24 cellular contexts compared by ENCODE assay signal in genomic region chr2:130840506-130840905, GRCh38. TPM values are rescaled to one million over a fixed set of nuclear protein-coding genes. Genes with fewer than 3 reads are reported as not detected.
DNase-seq lines count a peak whose midpoint lies in the region; ATAC-seq and TF ChIP-seq lines count a peak whose summit lies in the region.
"Had no signal": no experiment of that assay in that cellular context is flagged by ENCODE, and none has a peak within 500 bp of the region (broad histone marks: within the 10 kb centered on the region; RNA-seq: fewer than 3 reads in every experiment).

No MANE protein-coding gene starts in this region.

- DNase-seq in left ventricle myocardium superior (peak; percentile 2), heart right ventricle (no peak), NT2/D1 (ENCODE audit: low read depth, low spot score) (no peak), chondrocyte (ENCODE audit: low spot score) (peak; percentile 38), spleen (peak; percentile 71), sciatic nerve (ENCODE audit: low spot score) (no peak)
- no peak for DNase-seq in activated CD4-positive, alpha-beta T cell treated with anti-CD3 and anti-CD28 coated beads for 48 hours
- DNase-seq: 8988T; ACHN; AML-193; BE2C; CD4-positive, alpha-beta T cell; DMS 273 treated with DMSO at 0.1 percent for 48 hours; DMS79; EL; GDM1; H9 had no signal

- H3K27me3 ChIP-seq in heart right ventricle, result peaks cover 11 to 88% (median 55%) of the 10 kb centered on the region in 7 donors
- H3K27me3 ChIP-seq in NT2/D1 (ENCODE audit: insufficient read depth, insufficient read length), result peaks cover 33% of the 10 kb centered on the region
- peaks cover 4 to 60% (median 26%) of the 10 kb centered on the region in 7 donors for H3K27me3 ChIP-seq in spleen (replicated peaks in 1 of 7)

- no peaks in the 10 kb centered on the region for H3K9me3 Mint-ChIP-seq in chondrocyte (ENCODE audit: low read depth)
- H3K9me3 Mint-ChIP-seq: CD14-positive monocyte; CD4-positive, alpha-beta T cell; CD8-positive, alpha-beta memory T cell; GM23338; H9 had no signal

- H3K9ac ChIP-seq in NT2/D1 (ENCODE audit: insufficient read length, low read depth), result peak overlapping the region; percentile 25
- H3K9ac ChIP-seq: BLaER1 treated with 17β-estradiol and CSF1 and Interleukin-3, amounts not matched to agents 10 nM and 100 nM had no signal

- ATAC-seq in left ventricle myocardium superior (no peak), heart right ventricle (no peak), sciatic nerve (no peak)
- ATAC-seq: A549, GM12878, GM23338, HCT116 had no signal

- H3K27ac ChIP-seq in heart right ventricle (no peak overlapping the region), spleen (no peak overlapping the region)
- H3K27ac ChIP-seq: A549; BLaER1 treated with 17β-estradiol and CSF1 and Interleukin-3, amounts not matched to agents 10 nM and 100 nM had no signal

- no peak for TF ChIP-seq POLR2A in spleen (IDR thresholded peaks at IDR 0.05)

- H3K4me1 ChIP-seq in heart right ventricle (peaks cover 0 to 7% (median 0%) of the 10 kb centered on the region in 9 donors), NT2/D1 (ENCODE audit: insufficient read depth, insufficient read length) (peaks cover 25% of the 10 kb centered on the region), spleen (peaks cover 0 to 18% (median 14%) of the 10 kb centered on the region in 6 donors)
- H3K4me1 ChIP-seq: BE2C had no signal

- H3K36me3 Mint-ChIP-seq in chondrocyte (ENCODE audit: low read depth), result no peaks in the 10 kb centered on the region
- H3K36me3 Mint-ChIP-seq: CD14-positive monocyte; CD8-positive, alpha-beta memory T cell had no signal

- intact Hi-C loops in left ventricle myocardium superior (cut with micrococcal nuclease) (no loop called here), heart right ventricle (cut with DNase I) (no loop called here), spleen (cut with DNase I; ENCODE audit: low total_unique reads) (no loop called here), sciatic nerve (cut with DNase I) (no loop called here)

- H3K27me3 Mint-ChIP-seq in chondrocyte (ENCODE audit: low read depth), result peaks cover 38% of the 10 kb centered on the region

- TF ChIP-seq CTCF in heart right ventricle (IDR thresholded peaks at IDR 0.05), result no peak
- TF ChIP-seq CTCF in chondrocyte (IDR thresholded peaks at IDR 0.05), result no peak
- TF ChIP-seq CTCF in spleen (IDR thresholded peaks at IDR 0.05 in 8 of 11, conservative IDR thresholded peaks at IDR 0.05 in 3 of 11), result no peak

- no peak overlapping the region for H3K4me3 Mint-ChIP-seq in chondrocyte (ENCODE audit: unreplicated experiment)
- H3K4me3 Mint-ChIP-seq: CD14-positive monocyte; CD4-positive, alpha-beta T cell; CD8-positive, alpha-beta memory T cell; GM23338; H9 had no signal

- no peak overlapping the region for H3K27ac Mint-ChIP-seq in chondrocyte (ENCODE audit: unreplicated experiment)
- H3K27ac Mint-ChIP-seq: CD14-positive monocyte; CD4-positive, alpha-beta T cell; GM23338; H9 had no signal

- H3K9me3 ChIP-seq in heart right ventricle (no peaks in the 10 kb centered on the region), NT2/D1 (ENCODE audit: insufficient read depth, low read length) (no peaks in the 10 kb centered on the region), spleen (no peaks in the 10 kb centered on the region)
- H3K9me3 ChIP-seq: A549; BE2C; BLaER1 treated with 17β-estradiol and CSF1 and Interleukin-3, amounts not matched to agents 10 nM and 100 nM had no signal

- no peaks in the 10 kb centered on the region for H3K4me1 Mint-ChIP-seq in chondrocyte (ENCODE audit: low read depth)
- H3K4me1 Mint-ChIP-seq: CD14-positive monocyte had no signal

- H3K4me3 ChIP-seq in heart right ventricle, result no peak overlapping the region
- H3K4me3 ChIP-seq in NT2/D1 (ENCODE audit: insufficient read length, low read depth), result no peak overlapping the region
- H3K4me3 ChIP-seq in spleen, result no peak overlapping the region
- H3K4me3 ChIP-seq: A549; BLaER1 treated with 17β-estradiol and CSF1 and Interleukin-3, amounts not matched to agents 10 nM and 100 nM; GM12878; GM23338 had no signal

- H3K36me3 ChIP-seq in heart right ventricle, result no peaks in the 10 kb centered on the region
- peaks cover 8% of the 10 kb centered on the region for H3K36me3 ChIP-seq in NT2/D1 (ENCODE audit: insufficient read depth, insufficient read length, low read length)
- no peaks in the 10 kb centered on the region for H3K36me3 ChIP-seq in spleen
- H3K36me3 ChIP-seq: BE2C; BLaER1 treated with 17β-estradiol and CSF1 and Interleukin-3, amounts not matched to agents 10 nM and 100 nM had no signal

- 75 to 82% methylated on average over 8 of the region's 8 CpGs for WGBS in heart right ventricle, 2 donors
- WGBS in spleen, 5 donors, result 70 to 84% (median 82%) methylated on average over 2 to 8 of the region's 8 CpGs

RNA-seq across cellular contexts. Expression of gene ARHGEF4, which starts 3.8 kb away (rescaled TPM):
- total RNA-seq in left ventricle myocardium superior (3.8 TPM), heart right ventricle (1 to 10 TPM; 2.5 to 6.5 (median 3.9) TPM), chondrocyte (6.3 to 12.3 TPM (median 10.6 TPM) in 3 replicates), spleen (under 1 TPM in 5 of 7 donors, not detected in 2; 0.30 to 0.88 (median 0.43) TPM), sciatic nerve (12.1 TPM)
- polyA plus RNA-seq in heart right ventricle (1 to 10 TPM in 1 of 2 donors, under 1 TPM in 1; 0.67 to 3.2 TPM), spleen (under 1 TPM; 0.19 to 0.52 (median 0.50) TPM)
- polyA plus RNA-seq: CD14-positive monocyte had no signal

Comparison
In these comparisons a context has a peak if more than half of its experiments do, and no peak if none do; other contexts are left out.
1. DNase-seq: peak in left ventricle myocardium superior (single experiment), chondrocyte (single experiment) and spleen (single experiment); none in heart right ventricle (0 of 2), NT2/D1 (single experiment), activated CD4-positive, alpha-beta T cell treated with anti-CD3 and anti-CD28 coated beads for 48 hours (single experiment) and sciatic nerve (single experiment).